29 cellular contexts compared by ENCODE assay signal in the genomic region with DNA sequence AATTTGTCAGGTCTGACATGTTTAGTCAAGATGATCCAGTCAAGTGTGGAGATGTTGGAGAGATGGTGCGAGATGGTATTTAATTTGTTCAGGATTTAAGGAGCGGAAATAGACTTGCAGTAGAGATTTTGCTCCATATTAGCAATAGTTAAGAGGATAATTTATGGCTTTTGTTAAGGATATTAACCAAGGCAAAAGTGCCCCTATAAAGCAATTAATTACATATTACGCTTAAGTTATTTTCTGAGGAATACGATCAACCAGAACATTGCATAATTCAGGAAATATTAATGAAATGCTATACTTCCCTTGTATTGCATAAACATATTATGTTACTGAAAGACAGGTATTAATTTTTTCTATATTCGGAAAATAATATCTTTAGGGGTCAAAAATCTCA.
"Had no signal": no experiment of that assay in that cellular context is flagged by ENCODE, and none has a peak within 500 bp of the region (broad histone marks: within the 10 kb centered on the region; RNA-seq: fewer than 3 reads in every experiment).

No MANE protein-coding gene starts in this region.

- H3K27me3 ChIP-seq: MG63 had no signal

- H3K9me3 ChIP-seq: MG63 had no signal

- H3K4me3 ChIP-seq: MG63 had no signal

- H3K27ac ChIP-seq: KMS-11 had no signal

- H3K9ac ChIP-seq: KMS-11 had no signal

- DNase-seq: Karpas-422, Kasumi-1, MG63, MM.1S, MV-4-11, NCI-H1048, NCI-H1092, NCI-H1092 treated with DMSO at 0.1 percent for 48 hours, NCI-H1417 treated with DMSO at 0.1 percent for 48 hours, NCI-H1436, NCI-H1436 treated with DMSO at 0.1 percent for 48 hours, NCI-H1694, NCI-H1694 treated with DMSO at 0.1 percent for 48 hours, NCI-H187, NCI-H187 treated with DMSO at 0.1 percent for 48 hours, NCI-H1930, NCI-H2029, NCI-H2029 treated with DMSO at 0.1 percent for 48 hours, NCI-H2107, NCI-H2171, NCI-H2171 treated with DMSO at 0.1 percent for 48 hours, NCI-H2227 treated with DMSO at 0.1 percent for 48 hours, NCI-H226, NCI-H446, NCI-H446 treated with DMSO at 0.1 percent for 48 hours, NCI-H510A, NCI-H510A treated with DMSO at 0.1 percent for 48 hours, NCI-H524 had no signal

- H3K36me3 ChIP-seq: MG63 had no signal
